In genomic region chr21:25501996-25502665, GRCh38 we compare ENCODE assay signal across 9 cellular contexts.
DNase-seq lines count a peak whose midpoint lies in the region; ATAC-seq and TF ChIP-seq lines count a peak whose summit lies in the region.
"Had no signal": no experiment of that assay in that cellular context is flagged by ENCODE, and none has a peak within 500 bp of the region (broad histone marks: within the 10 kb centered on the region; RNA-seq: fewer than 3 reads in every experiment).

No MANE protein-coding gene starts in this region.

- peak; percentile 74 for DNase-seq in activated CD8-positive, alpha-beta memory T cell treated with anti-CD3 and anti-CD28 coated beads for 24 hours
- DNase-seq in stimulated activated CD4-positive, alpha-beta T cell treated with anti-CD3 and anti-CD28 coated beads, TNF-alpha, amount 100 ng/mL, for 4 hours (ENCODE audit: low read depth in 3 of 3), result peak in 2 of 3 experiments; percentile 23 to 33
- DNase-seq in colonic mucosa, result no peak
- no peak for DNase-seq in endodermal cell
- DNase-seq in NCI-H2029 (lab: John Stamatoyannopoulos, UW), result no peak
- DNase-seq in GM19238 (ENCODE audit: insufficient read length, low spot score), result no peak
- DNase-seq: pancreas had no signal

- no peaks in the 10 kb centered on the region for H3K36me3 Mint-ChIP-seq in endodermal cell (ENCODE audit: low read depth)

- H3K36me3 ChIP-seq in colonic mucosa, result no peaks in the 10 kb centered on the region
- H3K36me3 ChIP-seq in endodermal cell (ENCODE audit: control insufficient read depth, insufficient read depth, low read length), result no peaks in the 10 kb centered on the region
- H3K36me3 ChIP-seq: pancreas had no signal

- no peaks in the 10 kb centered on the region for H3K4me1 Mint-ChIP-seq in endodermal cell

- H3K9ac ChIP-seq in colonic mucosa (ENCODE audit: low read depth in 2 of 2, low read length in 2 of 2) (no peak overlapping the region), endodermal cell (ENCODE audit: extremely low read depth, low read length, poor library complexity, severe bottlenecking) (no peak overlapping the region)

- no peaks in the 10 kb centered on the region for H3K27me3 Mint-ChIP-seq in endodermal cell (ENCODE audit: insufficient read depth)

- no peak overlapping the region for H3K27ac Mint-ChIP-seq in endodermal cell

- TF ChIP-seq CTCF in colonic mucosa (IDR thresholded peaks at IDR 0.05) (no peak), endodermal cell (conservative IDR thresholded peaks at IDR 0.05) (no peak)

- no peak overlapping the region for H3K27ac ChIP-seq in colonic mucosa
- H3K27ac ChIP-seq in endodermal cell (ENCODE audit: low read depth, low read length), result no peak overlapping the region
- H3K27ac ChIP-seq: pancreas had no signal

- H3K9me3 ChIP-seq in colonic mucosa (no peaks in the 10 kb centered on the region), endodermal cell (ENCODE audit: control insufficient read depth, low read length) (no peaks in the 10 kb centered on the region)
- H3K9me3 ChIP-seq: pancreas had no signal

- intact Hi-C loops in colonic mucosa (cut with DNase I), result no loop called here

- 76 to 83% methylated on average over 1 of the region's 1 CpG for WGBS in endodermal cell (ENCODE audit: insufficient coverage in 1 of 2, insufficient read length in 1 of 2), 2 experiments

- H3K4me1 ChIP-seq in colonic mucosa, result no peaks in the 10 kb centered on the region
- H3K4me1 ChIP-seq in endodermal cell (ENCODE audit: control insufficient read depth, insufficient read depth, low read length), result no peaks in the 10 kb centered on the region
- H3K4me1 ChIP-seq: pancreas had no signal

- no peak overlapping the region for H3K4me3 Mint-ChIP-seq in endodermal cell

- H3K9me3 Mint-ChIP-seq in endodermal cell, result peaks cover 3% of the 10 kb centered on the region

- ATAC-seq in GM19395 (IDR thresholded peaks at IDR 0.05; ENCODE audit: unreplicated experiment) (peak; percentile 69), HG03108 (IDR thresholded peaks at IDR 0.05; ENCODE audit: unreplicated experiment) (peak; percentile 60)

- H3K4me3 ChIP-seq in colonic mucosa, result no peak overlapping the region
- H3K4me3 ChIP-seq in endodermal cell (ENCODE audit: low read length), result no peak overlapping the region
- H3K4me3 ChIP-seq: pancreas had no signal

- no peaks in the 10 kb centered on the region for H3K27me3 ChIP-seq in colonic mucosa
- H3K27me3 ChIP-seq in endodermal cell (ENCODE audit: control insufficient read depth, insufficient read depth, low read length, poor library complexity, severe bottlenecking), result no peaks in the 10 kb centered on the region
- H3K27me3 ChIP-seq: pancreas had no signal

Comparison
In these comparisons a context has a peak if more than half of its experiments do, and no peak if none do; other contexts are left out.
1. DNase-seq: peak in activated CD8-positive, alpha-beta memory T cell treated with anti-CD3 and anti-CD28 coated beads for 24 hours (single experiment) and stimulated activated CD4-positive, alpha-beta T cell treated with anti-CD3 and anti-CD28 coated beads, TNF-alpha, amount 100 ng/mL, for 4 hours (2 of 3); none in colonic mucosa (single experiment), endodermal cell (single experiment), NCI-H2029 (single experiment) and GM19238 (single experiment).